ENCODE assay signal across 26 cellular contexts in the genomic region with DNA sequence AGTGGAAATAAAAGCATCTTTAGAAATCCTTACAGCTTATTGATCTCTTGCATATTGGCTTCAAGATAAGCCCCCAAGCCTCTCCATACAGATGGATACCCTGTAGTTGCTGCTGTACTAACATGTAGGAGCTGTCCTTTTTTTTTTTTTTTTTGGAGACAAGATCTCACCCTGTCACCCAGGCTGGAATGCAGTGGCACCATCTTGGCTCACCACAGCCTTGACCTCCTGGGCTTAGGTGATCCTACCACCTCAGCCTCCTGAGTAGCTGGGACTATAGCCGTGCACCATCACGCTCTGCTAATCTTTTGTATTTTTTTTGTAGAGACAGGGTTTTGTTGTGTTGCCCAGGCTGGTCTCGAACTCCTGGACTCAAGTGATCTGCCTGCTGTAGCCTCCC. TPM values are rescaled to one million over a fixed set of nuclear protein-coding genes. Genes with fewer than 3 reads are reported as not detected.
DNase-seq lines count a peak whose midpoint lies in the region; ATAC-seq, FAIRE-seq and TF ChIP-seq lines count a peak whose summit lies in the region.
"Had no signal": no experiment of that assay in that cellular context is flagged by ENCODE, and none has a peak within 500 bp of the region (broad histone marks: within the 10 kb centered on the region; RNA-seq: fewer than 3 reads in every experiment).

No MANE protein-coding gene starts in this region.

- no peaks in the 10 kb centered on the region for H3K9me3 Mint-ChIP-seq in central memory CD8-positive, alpha-beta T cell
- no peaks in the 10 kb centered on the region for H3K9me3 Mint-ChIP-seq in activated CD4-positive, alpha-beta T cell treated with anti-CD3 and anti-CD28 coated beads for 36 hours (ENCODE audit: low read depth)
- no peaks in the 10 kb centered on the region for H3K9me3 Mint-ChIP-seq in activated CD4-positive, alpha-beta T cell treated with anti-CD3 and anti-CD28 coated beads, Interleukin-2, amount 10 ng/mL, durations not matched to agents 24 days and 14 days
- H3K9me3 Mint-ChIP-seq: CD4-positive, CD25-positive, alpha-beta regulatory T cell; CD8-positive, alpha-beta T cell; HFFc6 had no signal

- peaks cover 71% of the 10 kb centered on the region for H3K4me1 Mint-ChIP-seq in central memory CD8-positive, alpha-beta T cell
- peaks cover 11% of the 10 kb centered on the region for H3K4me1 Mint-ChIP-seq in activated CD4-positive, alpha-beta T cell treated with anti-CD3 and anti-CD28 coated beads for 36 hours
- H3K4me1 Mint-ChIP-seq in activated CD4-positive, alpha-beta T cell treated with anti-CD3 and anti-CD28 coated beads, Interleukin-2, amount 10 ng/mL, durations not matched to agents 24 days and 14 days = peaks cover 8% of the 10 kb centered on the region

- peak overlapping the region; percentile 70; the same call in 1 of the 2 replicates for H3K4me2 ChIP-seq in DOHH2 (ENCODE audit: low read length)
- H3K4me2 ChIP-seq: BLaER1 had no signal

- no peaks in the 10 kb centered on the region for H3K36me3 ChIP-seq in DOHH2 (ENCODE audit: control insufficient read depth, low read length)
- H3K36me3 ChIP-seq: BLaER1, HAP-1 had no signal

- H3K4me3 ChIP-seq in DOHH2 (ENCODE audit: low read length) = no peak overlapping the region
- H3K4me3 ChIP-seq: BLaER1, GM12878, HAP-1 had no signal

- no peak for TF ChIP-seq CTCF in DOHH2 (IDR thresholded peaks at IDR 0.05; ENCODE audit: low read depth, low read length, poor library complexity, severe bottlenecking)

- peak overlapping the region; percentile 6 for H3K27ac Mint-ChIP-seq in central memory CD8-positive, alpha-beta T cell (ENCODE audit: low read depth)
- no peak overlapping the region for H3K27ac Mint-ChIP-seq in activated CD4-positive, alpha-beta T cell treated with anti-CD3 and anti-CD28 coated beads for 36 hours
- no peak overlapping the region for H3K27ac Mint-ChIP-seq in activated CD4-positive, alpha-beta T cell treated with anti-CD3 and anti-CD28 coated beads, Interleukin-2, amount 10 ng/mL, durations not matched to agents 24 days and 14 days
- H3K27ac Mint-ChIP-seq: B cell, HFFc6 had no signal

- H3K27me3 ChIP-seq in DOHH2 (ENCODE audit: control insufficient read depth, low read length) = no peaks in the 10 kb centered on the region
- H3K27me3 ChIP-seq: BLaER1 had no signal

- H3F3A ChIP-seq in DOHH2 (ENCODE audit: control insufficient read depth, insufficient read depth) = peaks cover 7% of the 10 kb centered on the region

- POLR2A ChIA-PET in activated CD4-positive, alpha-beta T cell treated with anti-CD3 and anti-CD28 coated beads for 36 hours (lab: Charles Lee) = interaction anchor here (0.6 kb wide), 1 partner anchor 12 kb away, joined by 4 read pairs; no protein-coding TSS in a partner anchor

- ATAC-seq in central memory CD8-positive, alpha-beta T cell (replicated peaks; ENCODE audit: extremely low read depth, poor library complexity, severe bottlenecking) = no peak
- no peak for ATAC-seq in HG03469 (IDR thresholded peaks at IDR 0.05; ENCODE audit: unreplicated experiment)
- no peak for ATAC-seq in activated CD4-positive, alpha-beta T cell treated with anti-CD3 and anti-CD28 coated beads for 36 hours
- no peak for ATAC-seq in HG02981 (IDR thresholded peaks at IDR 0.05; ENCODE audit: unreplicated experiment)
- ATAC-seq: CD8-positive, alpha-beta T cell; GM12878 had no signal

- no peak overlapping the region for H3K27ac ChIP-seq in DOHH2 (ENCODE audit: low read depth, low read length)
- H3K27ac ChIP-seq: 22Rv1, BLaER1, C4-2B had no signal

- H3K4me3 Mint-ChIP-seq in central memory CD8-positive, alpha-beta T cell = no peak overlapping the region
- no peak overlapping the region for H3K4me3 Mint-ChIP-seq in activated CD4-positive, alpha-beta T cell treated with anti-CD3 and anti-CD28 coated beads for 36 hours
- H3K4me3 Mint-ChIP-seq in activated CD4-positive, alpha-beta T cell treated with anti-CD3 and anti-CD28 coated beads, Interleukin-2, amount 10 ng/mL, durations not matched to agents 24 days and 14 days = no peak overlapping the region
- H3K4me3 Mint-ChIP-seq: B cell; CD4-positive, CD25-positive, alpha-beta regulatory T cell; CD8-positive, alpha-beta T cell; HFFc6 had no signal

- H3K36me3 Mint-ChIP-seq in central memory CD8-positive, alpha-beta T cell (ENCODE audit: insufficient read depth) = peaks cover 1% of the 10 kb centered on the region
- no peaks in the 10 kb centered on the region for H3K36me3 Mint-ChIP-seq in activated CD4-positive, alpha-beta T cell treated with anti-CD3 and anti-CD28 coated beads for 36 hours (ENCODE audit: low read depth)
- H3K36me3 Mint-ChIP-seq in activated CD4-positive, alpha-beta T cell treated with anti-CD3 and anti-CD28 coated beads, Interleukin-2, amount 10 ng/mL, durations not matched to agents 24 days and 14 days (ENCODE audit: low read depth) = no peaks in the 10 kb centered on the region
- H3K36me3 Mint-ChIP-seq: CD4-positive, CD25-positive, alpha-beta regulatory T cell; CD8-positive, alpha-beta T cell had no signal

- DNase-seq in RCC 7860 (ENCODE audit: low spot score) (peak; percentile 39), kidney tubule cell (ENCODE audit: low spot score) (peak; percentile 58)
- DNase-seq in central memory CD8-positive, alpha-beta T cell (ENCODE audit: low spot score in 2 of 2) = no peak
- DNase-seq in activated CD4-positive, alpha-beta T cell treated with anti-CD3 and anti-CD28 coated beads for 36 hours = no peak
- DNase-seq in activated CD4-positive, alpha-beta T cell treated with anti-CD3 and anti-CD28 coated beads, Interleukin-2, amount 10 ng/mL, durations not matched to agents 24 days and 14 days = no peak
- DNase-seq: Caco-2; CD4-positive, CD25-positive, alpha-beta regulatory T cell; CD8-positive, alpha-beta T cell; DMS153; DND-41; EL; GDM1; GOT3; HFFc6 had no signal

- H3K4me1 ChIP-seq in DOHH2 (ENCODE audit: control insufficient read depth, low read length) = peaks cover 62% of the 10 kb centered on the region

- CTCF ChIA-PET in activated CD4-positive, alpha-beta T cell treated with anti-CD3 and anti-CD28 coated beads for 36 hours (lab: Charles Lee) = interaction anchor here (0.5 to 1.0 kb wide), 2 partner anchors 125 to 344 kb away, joined by 3 read pairs; no protein-coding TSS in a partner anchor

- intact Hi-C loops in activated CD4-positive, alpha-beta T cell treated with anti-CD3 and anti-CD28 coated beads for 36 hours (cut with DNase I, micrococcal nuclease) = no loop called here
- intact Hi-C loops in activated CD4-positive, alpha-beta T cell treated with anti-CD3 and anti-CD28 coated beads, Interleukin-2, amount 10 ng/mL, durations not matched to agents 24 days and 14 days (cut with micrococcal nuclease) = no loop called here

- H3K9me3 ChIP-seq in DOHH2 (ENCODE audit: control insufficient read depth, insufficient read depth, low read length) = no peaks in the 10 kb centered on the region
- H3K9me3 ChIP-seq: BLaER1, Caco-2, HAP-1 had no signal

- H3K27me3 Mint-ChIP-seq in central memory CD8-positive, alpha-beta T cell = no peaks in the 10 kb centered on the region
- H3K27me3 Mint-ChIP-seq in activated CD4-positive, alpha-beta T cell treated with anti-CD3 and anti-CD28 coated beads for 36 hours = no peaks in the 10 kb centered on the region
- peaks cover 4% of the 10 kb centered on the region for H3K27me3 Mint-ChIP-seq in activated CD4-positive, alpha-beta T cell treated with anti-CD3 and anti-CD28 coated beads, Interleukin-2, amount 10 ng/mL, durations not matched to agents 24 days and 14 days
- H3K27me3 Mint-ChIP-seq: B cell; CD4-positive, CD25-positive, alpha-beta regulatory T cell had no signal

- peak; percentile 79 for FAIRE-seq in RCC 7860 (lab: Jason Lieb, UNC)
- FAIRE-seq: A204.1, GM12878, GM18507, H54 had no signal

- no peaks in the 10 kb centered on the region for H4K20me1 ChIP-seq in DOHH2 (ENCODE audit: control insufficient read depth, insufficient read depth, low read depth, low read length)

- peaks cover 95% of the 10 kb centered on the region for H3K79me2 ChIP-seq in DOHH2 (ENCODE audit: control insufficient read depth, low read length)

- H3K9me2 ChIP-seq in DOHH2 (replicated peaks; ENCODE audit: control insufficient read depth, low read length) = no peaks in the 10 kb centered on the region

RNA-seq across cellular contexts. Expression of gene SNX30, which starts 35.4 kb away (rescaled TPM):
- 1 to 10 TPM; 4.2 to 4.6 TPM for total RNA-seq in activated CD4-positive, alpha-beta T cell treated with anti-CD3 and anti-CD28 coated beads for 36 hours
- total RNA-seq in activated CD4-positive, alpha-beta T cell treated with anti-CD3 and anti-CD28 coated beads, Interleukin-2, amount 10 ng/mL, durations not matched to agents 24 days and 14 days = 2.6 and 2.9 TPM in 2 replicates

Comparison
In these comparisons a context has a peak if more than half of its experiments do, and no peak if none do; other contexts are left out.
1. DNase-seq: peak in RCC 7860 (single experiment) and kidney tubule cell (single experiment); none in central memory CD8-positive, alpha-beta T cell (0 of 2), activated CD4-positive, alpha-beta T cell treated with anti-CD3 and anti-CD28 coated beads for 36 hours (single experiment) and activated CD4-positive, alpha-beta T cell treated with anti-CD3 and anti-CD28 coated beads, Interleukin-2, amount 10 ng/mL, durations not matched to agents 24 days and 14 days (single experiment).